ENCODE assay signal across 12 cellular contexts in genomic region chr5:109161914-109162683, GRCh38.
A peak's percentile ranks its signal among the peaks of the same experiment; 100 is the strongest.
DNase-seq lines count a peak whose midpoint lies in the region; ATAC-seq, FAIRE-seq and TF ChIP-seq lines count a peak whose summit lies in the region.
"Had no signal": no experiment of that assay in that cellular context is flagged by ENCODE, and none has a peak within 500 bp of the region (broad histone marks: within the 10 kb centered on the region; RNA-seq: fewer than 3 reads in every experiment).

No MANE protein-coding gene starts in this region.

- H3K9me3 ChIP-seq in uterus: no peaks in the 10 kb centered on the region
- no peaks in the 10 kb centered on the region for H3K9me3 ChIP-seq in esophagus muscularis mucosa

- TF ChIP-seq POLR2A in uterus (IDR thresholded peaks at IDR 0.05) (no peak), esophagus muscularis mucosa (IDR thresholded peaks at IDR 0.05; ENCODE audit: low read depth) (no peak)

- peak; percentile 51 for FAIRE-seq in GM18507 (lab: Jason Lieb, UNC)

- no peaks in the 10 kb centered on the region for H3K36me3 Mint-ChIP-seq in activated naive CD4-positive, alpha-beta T cell treated with anti-CD3 and anti-CD28 coated beads, Interleukin-2, amount 10 ng/mL, durations not matched to agents 7 days and 5 days

- intact Hi-C loops in uterus (cut with DNase I; ENCODE audit: low total_unique reads) (no loop called here), esophagus muscularis mucosa (cut with DNase I) (no loop called here)

- no peaks in the 10 kb centered on the region for H3K36me3 ChIP-seq in uterus
- H3K36me3 ChIP-seq in esophagus muscularis mucosa: no peaks in the 10 kb centered on the region

- H3K27me3 Mint-ChIP-seq in activated naive CD4-positive, alpha-beta T cell treated with anti-CD3 and anti-CD28 coated beads, Interleukin-2, amount 10 ng/mL, durations not matched to agents 7 days and 5 days: no peaks in the 10 kb centered on the region

- no peaks in the 10 kb centered on the region for H3K4me1 ChIP-seq in uterus
- peaks cover 0 to 19% (median 4%) of the 10 kb centered on the region in 4 donors for H3K4me1 ChIP-seq in esophagus muscularis mucosa

- H3K27ac ChIP-seq in uterus: no peak overlapping the region
- no peak overlapping the region for H3K27ac ChIP-seq in esophagus muscularis mucosa (replicated peaks in 1 of 4)

- H3K27me3 ChIP-seq in uterus (no peaks in the 10 kb centered on the region), esophagus muscularis mucosa (no peaks in the 10 kb centered on the region)

- TF ChIP-seq CTCF in fibroblast of villous mesenchyme (IDR thresholded peaks at IDR 0.05; ENCODE audit: insufficient read depth, low read depth, low read length): no peak
- no peak for TF ChIP-seq CTCF in uterus (IDR thresholded peaks at IDR 0.05)
- TF ChIP-seq CTCF in esophagus muscularis mucosa (IDR thresholded peaks at IDR 0.05): no peak

- 68% methylated on average over 4 of the region's 4 CpGs for WGBS in esophagus muscularis mucosa

- no peaks in the 10 kb centered on the region for H3K4me1 Mint-ChIP-seq in activated naive CD4-positive, alpha-beta T cell treated with anti-CD3 and anti-CD28 coated beads, Interleukin-2, amount 10 ng/mL, durations not matched to agents 7 days and 5 days

- H3K4me3 Mint-ChIP-seq in activated naive CD4-positive, alpha-beta T cell treated with anti-CD3 and anti-CD28 coated beads, Interleukin-2, amount 10 ng/mL, durations not matched to agents 7 days and 5 days: no peak overlapping the region

- ATAC-seq in GM21619 (IDR thresholded peaks at IDR 0.05; ENCODE audit: unreplicated experiment) (peak; percentile 79), HG03280 (IDR thresholded peaks at IDR 0.05; ENCODE audit: unreplicated experiment) (peak; percentile 69)

- H3K9me3 Mint-ChIP-seq in activated naive CD4-positive, alpha-beta T cell treated with anti-CD3 and anti-CD28 coated beads, Interleukin-2, amount 10 ng/mL, durations not matched to agents 7 days and 5 days: no peaks in the 10 kb centered on the region

- H3K4me3 ChIP-seq in fibroblast of villous mesenchyme (ENCODE audit: low read depth, low read length) (no peak overlapping the region), uterus (no peak overlapping the region), esophagus muscularis mucosa (no peak overlapping the region)

- no peak for TF ChIP-seq EP300 in esophagus muscularis mucosa (IDR thresholded peaks at IDR 0.05)

- CTCF ChIA-PET in activated naive CD4-positive, alpha-beta T cell treated with anti-CD3 and anti-CD28 coated beads, Interleukin-2, amount 10 ng/mL, durations not matched to agents 7 days and 5 days (lab: Charles Lee): no interaction called here

- no peak for DNase-seq in GM18507 (ENCODE audit: extremely low spot score, insufficient read length, low read depth)
- peak; percentile 47 for DNase-seq in fibroblast of villous mesenchyme (ENCODE audit: low read depth)
- DNase-seq in uterus: no peak
- no peak for DNase-seq in esophagus muscularis mucosa (ENCODE audit: extremely low spot score)
- no peak for DNase-seq in activated naive CD4-positive, alpha-beta T cell treated with anti-CD3 and anti-CD28 coated beads, Interleukin-2, amount 10 ng/mL, durations not matched to agents 7 days and 5 days
- no peak for DNase-seq in COLO668 (lab: John Stamatoyannopoulos, UW; ENCODE audit: unreplicated experiment)
- DNase-seq: activated gamma-delta T cell treated with Interleukin-2 at 50 U/mL for 16 hours; Calu3; NCI-H510A treated with DMSO at 0.1 percent for 48 hours; stimulated activated CD4-positive, alpha-beta T cell treated with anti-CD3 and anti-CD28 coated beads, Interleukin-4, amount 100 ng/mL, for 24 hours had no signal

- no peak overlapping the region for H3K27ac Mint-ChIP-seq in activated naive CD4-positive, alpha-beta T cell treated with anti-CD3 and anti-CD28 coated beads, Interleukin-2, amount 10 ng/mL, durations not matched to agents 7 days and 5 days
